ENCODE assay signal across 31 cellular contexts in the genomic region with DNA sequence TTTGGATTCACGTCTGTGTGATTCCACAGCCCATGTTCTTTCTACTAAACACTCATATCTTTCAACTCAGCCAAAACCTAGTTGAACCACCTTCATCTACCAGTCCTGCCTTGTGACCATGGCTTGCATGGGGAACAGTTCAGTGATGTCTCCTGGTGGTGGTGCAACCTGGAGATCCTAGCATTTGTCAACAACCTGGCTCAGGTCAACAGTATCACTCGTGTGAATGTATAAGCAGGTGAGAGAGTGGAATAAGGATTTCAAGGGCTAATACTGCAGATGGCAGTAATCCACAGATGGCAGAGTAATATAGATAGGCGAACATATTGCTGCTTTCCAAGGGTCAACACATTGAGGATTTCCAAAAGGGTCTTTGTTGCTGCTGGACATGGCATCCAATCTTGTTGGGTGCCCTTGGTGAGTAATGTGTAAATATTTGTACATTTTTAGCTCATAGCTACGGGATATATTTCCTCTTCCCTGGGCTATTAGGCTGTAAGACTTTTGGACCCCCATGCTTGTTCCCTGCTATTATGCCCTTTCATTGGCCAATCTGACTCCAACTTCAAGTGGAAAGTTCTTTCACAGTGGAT. TPM values are rescaled to one million over a fixed set of nuclear protein-coding genes. Genes with fewer than 3 reads are reported as not detected.
"Had no signal": no experiment of that assay in that cellular context is flagged by ENCODE, and none has a peak within 500 bp of the region (broad histone marks: within the 10 kb centered on the region; RNA-seq: fewer than 3 reads in every experiment).

No MANE protein-coding gene starts in this region.

- H3K36me3 ChIP-seq: SJCRH30 had no signal

- H3K9ac ChIP-seq: SK-N-SH had no signal

- H3K9me3 Mint-ChIP-seq: activated CD4-positive, alpha-beta memory T cell treated with anti-CD3 and anti-CD28 coated beads for 36 hours; activated CD4-positive, alpha-beta T cell treated with anti-CD3 and anti-CD28 coated beads, Interleukin-2, amount 10 ng/mL, durations not matched to agents 7 days and 5 days; activated naive CD4-positive, alpha-beta T cell treated with anti-CD3 and anti-CD28 coated beads for 36 hours; activated T-helper 17 cell treated with anti-CD3 and anti-CD28 coated beads, Interleukin-2, amount 50 U/mL, for 72 hours had no signal

- H3K27ac ChIP-seq: SJCRH30, VCaP had no signal

- H3K4me3 ChIP-seq: SJCRH30 had no signal

- H3K4me1 Mint-ChIP-seq: activated CD4-positive, alpha-beta T cell treated with anti-CD3 and anti-CD28 coated beads, Interleukin-2, amount 10 ng/mL, durations not matched to agents 7 days and 5 days; activated T-helper 17 cell treated with anti-CD3 and anti-CD28 coated beads, Interleukin-2, amount 50 U/mL, for 72 hours had no signal

- DNase-seq: activated CD4-positive, alpha-beta memory T cell treated with anti-CD3 and anti-CD28 coated beads for 36 hours; activated CD4-positive, alpha-beta T cell treated with anti-CD3 and anti-CD28 coated beads, Interleukin-2, amount 10 ng/mL, durations not matched to agents 7 days and 5 days; activated CD4-positive, CD25-positive, alpha-beta regulatory T cell; activated CD8-positive, alpha-beta memory T cell treated with anti-CD3 and anti-CD28 coated beads for 24 hours; activated gamma-delta T cell; activated naive CD4-positive, alpha-beta T cell treated with anti-CD3 and anti-CD28 coated beads for 36 hours; activated T-cell treated with anti-CD3 and anti-CD28 coated beads, Interleukin-2, amount 50 U/mL, for 48 hours; anterior cingulate cortex; Kasumi-1; KBM-7; NCI-H1105 treated with DMSO at 0.1 percent for 48 hours; NCI-H1436 treated with DMSO at 0.1 percent for 48 hours; NCI-H1930; NCI-H2171; NCI-H2227 treated with DMSO at 0.1 percent for 48 hours; NCI-H446 treated with DMSO at 0.1 percent for 48 hours; NCI-H526 treated with DMSO at 0.1 percent for 48 hours; NK-92 treated with Interleukin-12 subunit alpha and Interleukin-12 subunit beta, amount 100 ng/mL, for 24 hours; OCI-M1; RPMI8226; SJCRH30; SK-N-SH; T-helper 1 cell had no signal

- H3K9me2 ChIP-seq: SK-N-SH had no signal

- H3K9me3 ChIP-seq: SJCRH30, SK-N-SH had no signal

- H3K27me3 ChIP-seq: SJCRH30 had no signal

- H3K4me2 ChIP-seq: SK-N-SH had no signal

- H3K4me3 Mint-ChIP-seq: activated CD4-positive, alpha-beta memory T cell treated with anti-CD3 and anti-CD28 coated beads for 36 hours; activated CD4-positive, alpha-beta T cell treated with anti-CD3 and anti-CD28 coated beads, Interleukin-2, amount 10 ng/mL, durations not matched to agents 7 days and 5 days; activated naive CD4-positive, alpha-beta T cell treated with anti-CD3 and anti-CD28 coated beads for 36 hours; activated naive CD8-positive, alpha-beta T cell; activated T-helper 17 cell treated with anti-CD3 and anti-CD28 coated beads, Interleukin-2, amount 50 U/mL, for 72 hours had no signal

- ATAC-seq: activated T-helper 17 cell treated with anti-CD3 and anti-CD28 coated beads, Interleukin-2, amount 50 U/mL, for 72 hours; Panc1 had no signal

- H3K36me3 Mint-ChIP-seq: activated CD4-positive, alpha-beta memory T cell treated with anti-CD3 and anti-CD28 coated beads for 36 hours had no signal

- H3K27ac Mint-ChIP-seq: activated CD4-positive, alpha-beta memory T cell treated with anti-CD3 and anti-CD28 coated beads for 36 hours; activated CD4-positive, alpha-beta T cell treated with anti-CD3 and anti-CD28 coated beads, Interleukin-2, amount 10 ng/mL, durations not matched to agents 7 days and 5 days; activated naive CD4-positive, alpha-beta T cell treated with anti-CD3 and anti-CD28 coated beads for 36 hours; activated naive CD8-positive, alpha-beta T cell; activated T-helper 17 cell treated with anti-CD3 and anti-CD28 coated beads, Interleukin-2, amount 50 U/mL, for 72 hours had no signal

- H3K4me1 ChIP-seq: SJCRH30 had no signal

RNA-seq across cellular contexts. Expression of gene PBOV1, which starts 13.4 kb away (rescaled TPM):
- total RNA-seq: activated CD4-positive, alpha-beta memory T cell treated with anti-CD3 and anti-CD28 coated beads for 36 hours; activated CD4-positive, alpha-beta T cell treated with anti-CD3 and anti-CD28 coated beads, Interleukin-2, amount 10 ng/mL, durations not matched to agents 7 days and 5 days; activated naive CD4-positive, alpha-beta T cell treated with anti-CD3 and anti-CD28 coated beads for 36 hours; activated T-helper 17 cell treated with anti-CD3 and anti-CD28 coated beads, Interleukin-2, amount 50 U/mL, for 72 hours; cardiac septum; Right ventricle myocardium inferior; SJCRH30; T-helper 2 cell treated with Interferon-gamma antibody and Interleukin-4, amounts not matched to agents 100 ng/mL and 5 ng/mL, for 36 hours had no signal
- polyA plus RNA-seq: adipose tissue, SK-N-SH had no signal

RNA-seq across cellular contexts. Expression of gene ARFGEF3, which starts 43.1 kb away (rescaled TPM):
- polyA plus RNA-seq: SK-N-SH had no signal
